ENCODE assay signal across 8 cellular contexts in genomic region chr17:74744714-74745547, GRCh38. TPM values are rescaled to one million over a fixed set of nuclear protein-coding genes. Genes with fewer than 3 reads are reported as not detected.
DNase-seq lines count a peak whose midpoint lies in the region; ATAC-seq and TF ChIP-seq lines count a peak whose summit lies in the region.

No MANE protein-coding gene starts in this region.

- no peak overlapping the region for H3K4me3 Mint-ChIP-seq in activated naive CD8-positive, alpha-beta T cell treated with anti-CD3 and anti-CD28 coated beads, Interleukin-2, amount 50 U/mL, for 24 hours

- peak overlapping the region; percentile 23 for H3K27ac Mint-ChIP-seq in activated naive CD8-positive, alpha-beta T cell treated with anti-CD3 and anti-CD28 coated beads, Interleukin-2, amount 50 U/mL, for 24 hours

- H3K4me1 ChIP-seq in left ventricle myocardium inferior (peaks cover 57% of the 10 kb centered on the region), psoas muscle (peaks cover 6% of the 10 kb centered on the region), uterus (no peaks in the 10 kb centered on the region)

- peak overlapping the region; percentile 87 for H3K27ac ChIP-seq in left ventricle myocardium inferior (replicated peaks)
- H3K27ac ChIP-seq in psoas muscle, result peak overlapping the region; percentile 32
- H3K27ac ChIP-seq in uterus, result peak overlapping the region in 1 of 2 donors; percentile 62

- peaks cover 5% of the 10 kb centered on the region for H3K36me3 Mint-ChIP-seq in activated naive CD8-positive, alpha-beta T cell treated with anti-CD3 and anti-CD28 coated beads, Interleukin-2, amount 50 U/mL, for 24 hours (ENCODE audit: low read depth)

- H3K36me3 ChIP-seq in left ventricle myocardium inferior (no peaks in the 10 kb centered on the region), psoas muscle (ENCODE audit: insufficient read depth in 1 of 2, low read depth in 1 of 2) (no peaks in the 10 kb centered on the region), uterus (no peaks in the 10 kb centered on the region)

- peak; percentile 100 for TF ChIP-seq CTCF in left ventricle myocardium inferior (IDR thresholded peaks at IDR 0.05; ENCODE audit: borderline replicate concordance)
- peak; percentile 100 for TF ChIP-seq CTCF in psoas muscle (IDR thresholded peaks at IDR 0.05)
- TF ChIP-seq CTCF in uterus (IDR thresholded peaks at IDR 0.05), result peak; percentile 88 to 98 (median 93)

- H3K9me3 Mint-ChIP-seq in activated naive CD8-positive, alpha-beta T cell treated with anti-CD3 and anti-CD28 coated beads, Interleukin-2, amount 50 U/mL, for 24 hours, result no peaks in the 10 kb centered on the region

- no peaks in the 10 kb centered on the region for H3K27me3 Mint-ChIP-seq in activated naive CD8-positive, alpha-beta T cell treated with anti-CD3 and anti-CD28 coated beads, Interleukin-2, amount 50 U/mL, for 24 hours

- peak; percentile 20 for ATAC-seq in activated naive CD8-positive, alpha-beta T cell treated with anti-CD3 and anti-CD28 coated beads, Interleukin-2, amount 50 U/mL, for 24 hours
- ATAC-seq in psoas muscle (peak; percentile 52 to 68 (median 64)), GM19452 (IDR thresholded peaks at IDR 0.05; ENCODE audit: unreplicated experiment) (no peak)

- TF ChIP-seq POLR2A in uterus (IDR thresholded peaks at IDR 0.05), result no peak

- peaks cover 71% of the 10 kb centered on the region for H3K4me1 Mint-ChIP-seq in activated naive CD8-positive, alpha-beta T cell treated with anti-CD3 and anti-CD28 coated beads, Interleukin-2, amount 50 U/mL, for 24 hours

- WGBS in psoas muscle, 3 donors, result 24 to 33% (median 30%) methylated on average over 19 to 24 of the region's 24 CpGs

- peak overlapping the region; percentile 58 for H3K4me3 ChIP-seq in left ventricle myocardium inferior
- peak overlapping the region; percentile 42 for H3K4me3 ChIP-seq in psoas muscle
- no peak overlapping the region for H3K4me3 ChIP-seq in uterus

- DNase-seq in Daoy (ENCODE audit: low read depth), result peak; percentile 77
- DNase-seq in Kasumi-1 (lab: John Stamatoyannopoulos, UW), result peak; percentile 36 to 46
- peak; percentile 61 for DNase-seq in SW480 (ENCODE audit: low spot score)
- DNase-seq in activated naive CD8-positive, alpha-beta T cell treated with anti-CD3 and anti-CD28 coated beads, Interleukin-2, amount 50 U/mL, for 24 hours, result peak; percentile 89
- peak; percentile 89 for DNase-seq in left ventricle myocardium inferior
- DNase-seq in psoas muscle, result peak; percentile 84 to 92
- peak; percentile 72 to 77 for DNase-seq in uterus

- H3K27me3 ChIP-seq in left ventricle myocardium inferior (ENCODE audit: low read depth) (peaks cover 19% of the 10 kb centered on the region), psoas muscle (ENCODE audit: insufficient read depth in 3 of 3, low read length in 2 of 3) (peaks cover 0 to 20% (median 3%) of the 10 kb centered on the region in 3 donors), uterus (no peaks in the 10 kb centered on the region)

- H3K9me3 ChIP-seq in left ventricle myocardium inferior (replicated peaks), result no peaks in the 10 kb centered on the region
- no peaks in the 10 kb centered on the region for H3K9me3 ChIP-seq in psoas muscle
- no peaks in the 10 kb centered on the region for H3K9me3 ChIP-seq in uterus

- intact Hi-C loops in left ventricle myocardium inferior (cut with micrococcal nuclease), result no loop called here
- intact Hi-C loops in psoas muscle (cut with DNase I), result loop anchor here (1.0 to 5.0 kb wide), 4 partner anchors 25 to 212 kb away; no protein-coding TSS in a partner anchor
- intact Hi-C loops in uterus (cut with DNase I; ENCODE audit: low total_unique reads), result loop anchor here (10.0 kb wide), 2 partner anchors 120 to 210 kb away; no protein-coding TSS in a partner anchor

RNA-seq across cellular contexts. Expression of gene NHERF1, which starts 3.5 kb away (rescaled TPM):
- 38.1 and 44.8 TPM in 2 replicates for total RNA-seq in Daoy (2014; rRNA removed; shearing (Covaris generic))
- total RNA-seq in left ventricle myocardium inferior (11.3 TPM), psoas muscle (10 to 100 TPM in 1 of 4 donors, 1 to 10 TPM in 3; 3.9 to 16.6 (median 4.9) TPM), uterus (10 to 100 TPM in 3 of 4 donors, 1 to 10 TPM in 1; 3.3 to 16.9 (median 12.0) TPM)
- polyA plus RNA-seq in psoas muscle, result 10 to 100 TPM in 1 of 3 donors, 1 to 10 TPM in 2; 2.4 to 37.1 (median 3.1) TPM

RNA-seq across cellular contexts. Expression of gene RAB37, which starts 7.9 kb away (rescaled TPM):
- total RNA-seq in Daoy (2014; rRNA removed; shearing (Covaris generic)), result not detected in 2 replicates
- 1.9 TPM for total RNA-seq in left ventricle myocardium inferior
- total RNA-seq in psoas muscle, result under 1 TPM; 0.62 to 0.78 (median 0.67) TPM
- under 1 TPM; 0.69 to 0.82 (median 0.75) TPM for polyA plus RNA-seq in psoas muscle
- total RNA-seq in uterus, result 1 to 10 TPM in 3 of 4 donors, under 1 TPM in 1; under 0.01 to 5.0 (median 1.7) TPM

RNA-seq across cellular contexts. Expression of gene NAT9, which starts 31.2 kb away (rescaled TPM):
- 30.0 and 31.1 TPM in 2 replicates for total RNA-seq in Daoy (2014; rRNA removed; shearing (Covaris generic))
- 18.6 TPM for total RNA-seq in left ventricle myocardium inferior
- 10 to 100 TPM; 15.2 to 32.8 (median 19.9) TPM for total RNA-seq in psoas muscle
- 10 to 100 TPM; 25.8 to 52.5 (median 25.8) TPM for polyA plus RNA-seq in psoas muscle
- total RNA-seq in uterus, result 10 to 100 TPM in 3 of 4 donors, 1 to 10 TPM in 1; 5.4 to 53.3 (median 33.9) TPM

RNA-seq across cellular contexts. Expression of gene CD300LF, which starts 32.2 kb away (rescaled TPM):
- not detected in 2 replicates for total RNA-seq in Daoy (2014; rRNA removed; shearing (Covaris generic))
- total RNA-seq in left ventricle myocardium inferior, result 0.55 TPM
- total RNA-seq in psoas muscle, result under 1 TPM in 2 of 4 donors, not detected in 2; 0.32 to 0.39 TPM
- under 1 TPM in 2 of 3 donors, not detected in 1; 0.09 to 0.16 TPM for polyA plus RNA-seq in psoas muscle
- total RNA-seq in uterus, result under 1 TPM in 2 of 4 donors, not detected in 2; 0.27 to 0.41 TPM

Comparison
In these comparisons a context has a peak if more than half of its experiments do, and no peak if none do; other contexts are left out.
1. H3K4me3 ChIP-seq: peak in left ventricle myocardium inferior (single experiment) and psoas muscle (single experiment); none in uterus (0 of 2).
2. Peak in every context shown above with its lines, with median percentiles within 50 percentile points of each other: DNase-seq and CTCF ChIP-seq.